17 cellular contexts compared by ENCODE assay signal in genomic region chr6:159989471-159989870, GRCh38. TPM values are rescaled to one million over a fixed set of nuclear protein-coding genes. Genes with fewer than 3 reads are reported as not detected.
DNase-seq lines count a peak whose midpoint lies in the region; ATAC-seq, FAIRE-seq and TF ChIP-seq lines count a peak whose summit lies in the region.
"Had no signal": no experiment of that assay in that cellular context is flagged by ENCODE, and none has a peak within 500 bp of the region (broad histone marks: within the 10 kb centered on the region; RNA-seq: fewer than 3 reads in every experiment).

No MANE protein-coding gene starts in this region.

- no peak for DNase-seq in CD14-positive monocyte (ENCODE audit: low spot score)
- DNase-seq in HFFc6: no peak
- no peak for DNase-seq in GM12878 (ENCODE audit: low read depth, low spot score)
- no peak for DNase-seq in retina
- DNase-seq in CD8-positive, alpha-beta T cell: no peak
- DNase-seq: activated naive CD4-positive, alpha-beta T cell treated with Interleukin-2 at 50 U/mL for 16 hours; NCI-H2029; NCI-H82; Right ventricle myocardium superior; T1000; transverse colon had no signal

- H3K27ac ChIP-seq in GM12878 (ENCODE audit: control insufficient read depth, insufficient read depth) (peak overlapping the region; percentile 45), neutrophil (peak overlapping the region; percentile 67)
- no peak overlapping the region for H3K27ac ChIP-seq in CD8-positive, alpha-beta T cell (ENCODE audit: low read depth, low read length)
- H3K27ac ChIP-seq: C4-2B, prostate gland had no signal

- TF ChIP-seq EP300 in GM12878 (IDR thresholded peaks at IDR 0.05; ENCODE audit: borderline replicate concordance in 1 of 2, control insufficient read depth in 1 of 2, low read depth in 2 of 2, low read length in 2 of 2): no peak

- H3K4me1 ChIP-seq in GM12878 (ENCODE audit: control insufficient read depth, insufficient read depth, low read length): peaks cover 10% of the 10 kb centered on the region
- peaks cover 74 to 85% of the 10 kb centered on the region in 2 experiments for H3K4me1 ChIP-seq in neutrophil (ENCODE audit: control insufficient read depth in 1 of 2, insufficient read depth in 1 of 2, low read depth in 1 of 2, low read length in 1 of 2)
- peaks cover 26% of the 10 kb centered on the region for H3K4me1 ChIP-seq in CD8-positive, alpha-beta T cell (ENCODE audit: insufficient read depth, low read length)
- H3K4me1 ChIP-seq: prostate gland had no signal

- CTCF ChIA-PET in GM12878 (lab: Yijun Ruan, JAX): interaction anchor here (1.0 to 1.9 kb wide), 4 partner anchors 10 to 126 kb away, joined by 3 to 4 read pairs (median 4); no protein-coding TSS in a partner anchor
- CTCF ChIA-PET in CD8-positive, alpha-beta T cell (lab: Charles Lee): no interaction called here

- no peak overlapping the region for H3K4me3 ChIP-seq in GM12878
- peak overlapping the region; percentile 21 to 35 for H3K4me3 ChIP-seq in neutrophil (ENCODE audit: low read depth in 1 of 2, low read length in 1 of 2)
- no peak overlapping the region for H3K4me3 ChIP-seq in CD8-positive, alpha-beta T cell (ENCODE audit: low read depth, low read length)
- H3K4me3 ChIP-seq: MG63, prostate gland, transverse colon had no signal

- peaks cover 82% of the 10 kb centered on the region for H3K79me2 ChIP-seq in GM12878 (ENCODE audit: control insufficient read depth, insufficient read depth, low read length)

- POLR2A ChIA-PET in GM12878 (lab: Charles Lee): interaction anchor here (0.7 to 3.4 kb wide), 5 partner anchors 10 to 111 kb away, joined by 3 to 34 read pairs (median 12); no protein-coding TSS in a partner anchor
- POLR2A ChIA-PET in CD8-positive, alpha-beta T cell (lab: Charles Lee): no interaction called here

- H3K36me3 Mint-ChIP-seq in CD14-positive monocyte: peaks cover 46 to 47% of the 10 kb centered on the region in 2 donors
- H3K36me3 Mint-ChIP-seq in HFFc6 (ENCODE audit: low read depth): peaks cover 26% of the 10 kb centered on the region
- peaks cover 30% of the 10 kb centered on the region for H3K36me3 Mint-ChIP-seq in CD8-positive, alpha-beta T cell

- H3K9me3 ChIP-seq in GM12878 (replicated peaks; ENCODE audit: control insufficient read depth, insufficient read depth, low read length): peaks cover 2% of the 10 kb centered on the region; the same call in 2 of the 3 replicates
- no peaks in the 10 kb centered on the region for H3K9me3 ChIP-seq in neutrophil
- H3K9me3 ChIP-seq in CD8-positive, alpha-beta T cell (ENCODE audit: low read length): no peaks in the 10 kb centered on the region
- H3K9me3 ChIP-seq: MG63, prostate gland, transverse colon had no signal

- H3K27me3 ChIP-seq in GM12878 (replicated peaks in 1 of 2; ENCODE audit: control insufficient read depth in 2 of 2, insufficient read depth in 2 of 2, low read length in 1 of 2) (no peaks in the 10 kb centered on the region), neutrophil (no peaks in the 10 kb centered on the region)
- H3K27me3 ChIP-seq in CD8-positive, alpha-beta T cell (ENCODE audit: insufficient read depth, low read length): no peaks in the 10 kb centered on the region
- H3K27me3 ChIP-seq: MG63, transverse colon had no signal

- in situ Hi-C loops in GM12878 (cut with MboI): no loop called here

- no peak overlapping the region for H2AFZ ChIP-seq in GM12878 (ENCODE audit: control insufficient read depth, low read depth, low read length)

- H3K4me2 ChIP-seq in GM12878 (ENCODE audit: control insufficient read depth, insufficient read depth): peak overlapping the region; percentile 51; the same call in 1 of the 2 replicates

- H3K4me1 Mint-ChIP-seq in CD14-positive monocyte: peaks cover 65% of the 10 kb centered on the region
- H3K4me1 Mint-ChIP-seq in HFFc6 (ENCODE audit: low read depth): peaks cover 77% of the 10 kb centered on the region
- H3K4me1 Mint-ChIP-seq in CD8-positive, alpha-beta T cell (ENCODE audit: low read depth): peaks cover 77% of the 10 kb centered on the region

- H3K4me3 Mint-ChIP-seq in CD14-positive monocyte: no peak overlapping the region
- H3K4me3 Mint-ChIP-seq in HFFc6: peak overlapping the region; percentile 54; the same call in 1 of the 2 replicates
- no peak overlapping the region for H3K4me3 Mint-ChIP-seq in CD8-positive, alpha-beta T cell

- H3K27me3 Mint-ChIP-seq in CD14-positive monocyte (ENCODE audit: low read depth in 3 of 3) (peaks cover 2 to 6% (median 5%) of the 10 kb centered on the region in 3 donors), HFFc6 (ENCODE audit: insufficient read depth) (no peaks in the 10 kb centered on the region)
- H3K27me3 Mint-ChIP-seq in CD8-positive, alpha-beta T cell (ENCODE audit: low read depth): no peaks in the 10 kb centered on the region

- 91% methylated on average over 2 of the region's 2 CpGs for WGBS in GM12878 (ENCODE audit: insufficient coverage, insufficient replicate concordance, low lambda C conversion rate, missing lambda C conversion rate)

- no peak for TF ChIP-seq POLR2A in GM12878 (IDR thresholded peaks at IDR 0.05; ENCODE audit: low read depth, low read length)

- H3K9ac ChIP-seq in GM12878 (ENCODE audit: control insufficient read depth, insufficient read depth, low read length): no peak overlapping the region

- intact Hi-C loops in CD14-positive monocyte (cut with micrococcal nuclease): loop anchor here in 1 of 2 donors (5.0 to 10.0 kb wide), 2 partner anchors 37 to 265 kb away; partner anchors contain the start of gene WTAP
- intact Hi-C loops in GM12878 (cut with micrococcal nuclease; ENCODE audit: unreplicated experiment): no loop called here
- intact Hi-C loops in CD8-positive, alpha-beta T cell (cut with DNase I, micrococcal nuclease): no loop called here

- H3K27ac Mint-ChIP-seq in CD14-positive monocyte (peak overlapping the region; percentile 74 to 88 (median 77)), HFFc6 (peak overlapping the region; percentile 87)
- no peak overlapping the region for H3K27ac Mint-ChIP-seq in CD8-positive, alpha-beta T cell

- no peaks in the 10 kb centered on the region; the same call in 1 of the 2 replicates for H4K20me1 ChIP-seq in GM12878 (ENCODE audit: control insufficient read depth, insufficient read depth)

- RAD21 ChIA-PET in GM12878 (lab: Charles Lee; ENCODE audit: unreplicated experiment): interaction anchor here (0.7 to 3.5 kb wide), 7 partner anchors 10 to 60 kb away, joined by 3 to 89 read pairs (median 5); partner anchors contain the start of gene IGF2R

- TF ChIP-seq CTCF in CD14-positive monocyte (IDR thresholded peaks at IDR 0.05): no peak
- TF ChIP-seq CTCF in HFFc6 (IDR thresholded peaks at IDR 0.05): no peak
- TF ChIP-seq CTCF in GM12878 (IDR thresholded peaks at IDR 0.05 in 2 of 3, conservative IDR thresholded peaks at IDR 0.05 in 1 of 3; ENCODE audit: control insufficient read depth in 2 of 3, extremely low read depth in 1 of 3, insufficient read depth in 1 of 3, low read depth in 3 of 3, low read length in 3 of 3): no peak
- TF ChIP-seq CTCF in neutrophil (IDR thresholded peaks at IDR 0.05): no peak
- no peak for TF ChIP-seq CTCF in CD8-positive, alpha-beta T cell (IDR thresholded peaks at IDR 0.05)

- H3K9me3 Mint-ChIP-seq in CD14-positive monocyte (peaks cover 0 to 5% (median 2%) of the 10 kb centered on the region in 7 donors), HFFc6 (no peaks in the 10 kb centered on the region)
- H3K9me3 Mint-ChIP-seq in CD8-positive, alpha-beta T cell: peaks cover 6% of the 10 kb centered on the region

- FAIRE-seq in GM12878 (lab: Jason Lieb, UNC): no peak

- SMC1A ChIA-PET in GM12878 (lab: Charles Lee; ENCODE audit: uncharacterized antibody, unreplicated experiment): interaction anchor here (0.7 to 3.4 kb wide), 11 partner anchors 8 to 126 kb away, joined by 3 to 34 read pairs (median 6); no protein-coding TSS in a partner anchor

- ATAC-seq in GM12878 (no peak), GM21825 (IDR thresholded peaks at IDR 0.05; ENCODE audit: unreplicated experiment) (no peak), GM18498 (IDR thresholded peaks at IDR 0.05; ENCODE audit: unreplicated experiment) (no peak)
- no peak for ATAC-seq in CD8-positive, alpha-beta T cell

- no peak for TF ChIP-seq RAD21 in GM12878 (IDR thresholded peaks at IDR 0.05; ENCODE audit: insufficient read depth, low read depth, low read length)

- BruUV-seq in GM12878 (replicated peaks; lab: Mats Ljungman, UMichigan): no TSS peak

- H3K36me3 ChIP-seq in GM12878 (ENCODE audit: control insufficient read depth in 2 of 2, insufficient read depth in 2 of 2, low read length in 1 of 2) (peaks cover 0 to 9% of the 10 kb centered on the region in 2 experiments; a peak in 2 of 4 replicates), neutrophil (peaks cover 29% of the 10 kb centered on the region)
- H3K36me3 ChIP-seq in CD8-positive, alpha-beta T cell (ENCODE audit: insufficient read depth, low read length): peaks cover 3% of the 10 kb centered on the region
- H3K36me3 ChIP-seq: prostate gland had no signal

TF ChIP-seq in GM12878, 131 proteins besides CTCF, POLR2A, EP300 and RAD21:
- peak; percentile 3; the same call in 1 of the 2 replicates for TF ChIP-seq ATF7 (IDR thresholded peaks at IDR 0.05; ENCODE audit: low read depth)
- no peak for TF ChIP-seq ETV6 (conservative IDR thresholded peaks at IDR 0.05 in 1 of 2, IDR thresholded peaks at IDR 0.05 in 1 of 2; ENCODE audit: borderline replicate concordance in 1 of 2, low read depth in 1 of 2)
- peak; percentile 39 for TF ChIP-seq MEF2B (IDR thresholded peaks at IDR 0.05; ENCODE audit: partially characterized antibody, poor library complexity, severe bottlenecking)

RNA-seq across cellular contexts. Expression of gene IGF2R, which starts 20.6 kb away (rescaled TPM):
- 1 to 10 TPM; 6.9 to 8.2 TPM for polyA plus RNA-seq in CD14-positive monocyte
- total RNA-seq in HFFc6 (2021; fragmentation: NEBNext Ultra II Directional; extraction: Animal tissue kit (Norgen Biotek cat#: 25700)): 100 to 1,000 TPM in 2 of 6 experiments, 10 to 100 TPM in 4; 77.3 to 119 (median 88.1) TPM
- 139 and 144 TPM in 2 replicates for total RNA-seq in GM12878 (2013; cell fraction: nucleolus; rRNA removed)
- 20.7 and 21.9 TPM in 2 replicates for total RNA-seq in GM12878 (2014; rRNA removed)
- total RNA-seq in GM12878 (2014; rRNA removed; fragmentation: Illumina TruSeq; extraction: Trizol): 15.2 and 16.2 TPM in 2 replicates
- total RNA-seq in GM12878 (2021): 36.6 and 40.1 TPM in 2 replicates
- 15.5 TPM for polyA plus RNA-seq in GM12878 (2011; ENCODE audit: low read depth)
- 15.1 and 18.5 TPM in 2 replicates for polyA plus RNA-seq in GM12878 (2011; rRNA removed)
- polyA plus RNA-seq in GM12878 (2011; cell fraction: cytosol; rRNA removed): 14.1 and 21.9 TPM in 2 replicates
- polyA plus RNA-seq in GM12878 (2011; cell fraction: nucleus; rRNA removed): 69.3 and 71.8 TPM in 2 replicates
- polyA plus RNA-seq in GM12878 (2012): 20.5 and 26.8 TPM in 2 replicates
- polyA plus RNA-seq in GM12878 (2014; fragmentation: Illumina TruSeq; extraction: Trizol): 27.0 and 29.2 TPM in 2 replicates
- 1 to 10 TPM in 1 of 2 experiments, under 1 TPM in 1; 1.00 to 1.5 TPM for polyA plus RNA-seq in GM12878 (2014; fragmentation: Nextera tagmentation; extraction: Ambion mirVana)
- polyA plus RNA-seq in GM12878 (2014; rRNA removed): 17.3 and 20.1 TPM in 2 replicates
- polyA plus RNA-seq in GM12878 (2016; fragmentation: Nextera tagmentation; extraction: Ambion mirVana): 1 to 10 TPM; 4.2 to 5.1 TPM
- polyA minus RNA-seq in GM12878 (2011; rRNA and poly(A)+ RNA removed): 70.2 and 87.9 TPM in 2 replicates
- polyA minus RNA-seq in GM12878 (2011; cell fraction: cytosol; rRNA and poly(A)+ RNA removed): 23.8 and 44.1 TPM in 2 replicates
- polyA minus RNA-seq in GM12878 (2011; cell fraction: nucleus; rRNA and poly(A)+ RNA removed): 111 and 165 TPM in 2 replicates
- 10 to 100 TPM; 38.5 to 40.6 TPM for total RNA-seq in CD8-positive, alpha-beta T cell

Comparison
In these comparisons a context has a peak if more than half of its experiments do, and no peak if none do; other contexts are left out.
1. H3K4me3 ChIP-seq: peak in neutrophil (2 of 2); none in GM12878 (single experiment) and CD8-positive, alpha-beta T cell (single experiment).